13 cellular contexts compared by ENCODE assay signal in the genomic region with DNA sequence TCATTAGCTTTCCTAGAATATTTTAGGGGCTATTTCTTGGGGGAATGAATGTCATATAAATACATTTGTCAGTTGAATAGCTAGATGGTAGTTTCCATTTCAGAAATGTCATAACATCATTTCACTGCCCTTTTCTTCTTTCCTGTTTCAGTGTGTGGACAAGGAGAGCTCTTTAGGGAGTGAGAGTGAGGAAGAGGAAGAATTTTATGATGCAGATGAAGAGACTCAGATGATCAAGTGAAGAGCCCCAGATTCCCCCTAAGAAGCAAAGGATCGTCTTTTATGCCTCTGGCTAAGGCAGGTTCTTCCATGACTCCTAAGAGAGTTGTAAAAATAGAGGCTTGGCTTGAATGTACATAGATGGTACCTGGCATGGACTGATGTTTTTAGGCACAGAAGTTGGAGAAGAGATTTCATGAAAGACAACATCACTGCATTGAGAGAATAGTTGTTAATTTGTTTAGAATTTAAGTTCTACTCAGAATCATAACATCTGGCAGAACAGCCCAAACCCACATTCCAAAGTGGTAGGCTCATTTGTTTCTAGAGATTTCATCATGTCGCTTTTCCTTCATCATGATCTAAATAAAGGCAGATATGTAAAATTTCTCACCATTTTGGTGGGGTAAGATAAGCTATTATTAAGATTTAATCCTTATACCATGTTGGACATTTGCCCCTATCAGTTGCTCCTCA. TPM values are rescaled to one million over a fixed set of nuclear protein-coding genes. Genes with fewer than 3 reads are reported as not detected.
A peak's percentile ranks its signal among the peaks of the same experiment; 100 is the strongest.
DNase-seq lines count a peak whose midpoint lies in the region; ATAC-seq and TF ChIP-seq lines count a peak whose summit lies in the region.
"Had no signal": no experiment of that assay in that cellular context is flagged by ENCODE, and none has a peak within 500 bp of the region (broad histone marks: within the 10 kb centered on the region; RNA-seq: fewer than 3 reads in every experiment).

No MANE protein-coding gene starts in this region.

- H3K4me1 ChIP-seq in tibial artery (peaks cover 0 to 35% (median 7%) of the 10 kb centered on the region in 4 donors), BE2C (no peaks in the 10 kb centered on the region)

- H3K36me3 ChIP-seq in tibial artery (peaks cover 0 to 11% (median 5%) of the 10 kb centered on the region in 3 donors), BE2C (no peaks in the 10 kb centered on the region)

- TF ChIP-seq CTCF in tibial artery (IDR thresholded peaks at IDR 0.05) (no peak), BE2C (IDR thresholded peaks at IDR 0.05; ENCODE audit: low read depth, low read length) (no peak)

- H3K4me3 ChIP-seq in tibial artery = no peak overlapping the region
- H3K4me3 ChIP-seq in BE2C (ENCODE audit: low read depth, low read length) = no peak overlapping the region

- no peaks in the 10 kb centered on the region for H3K9me3 Mint-ChIP-seq in T-cell
- H3K9me3 Mint-ChIP-seq: activated B cell treated with CpG ODN at 0.5 μM for 24 hours had no signal

- intact Hi-C loops in left ventricle myocardium superior (cut with micrococcal nuclease) = no loop called here
- intact Hi-C loops in tibial artery (cut with DNase I; ENCODE audit: low total_unique reads) = no loop called here

- H3K36me3 Mint-ChIP-seq in T-cell = peaks cover 3% of the 10 kb centered on the region

- H3K9me3 ChIP-seq in tibial artery (no peaks in the 10 kb centered on the region), BE2C (no peaks in the 10 kb centered on the region)

- H3K4me3 Mint-ChIP-seq in T-cell = no peak overlapping the region
- H3K4me3 Mint-ChIP-seq: activated B cell treated with CpG ODN at 0.5 μM for 24 hours had no signal

- H3K4me1 Mint-ChIP-seq in T-cell = no peaks in the 10 kb centered on the region
- H3K4me1 Mint-ChIP-seq: activated B cell treated with CpG ODN at 0.5 μM for 24 hours had no signal

- POLR2A ChIA-PET in T-cell (lab: Charles Lee) = no interaction called here

- peak; percentile 87 for DNase-seq in HCEC 1CT
- peak; percentile 9 for DNase-seq in astrocyte of the hippocampus (ENCODE audit: low read depth, low spot score)
- DNase-seq in left ventricle myocardium superior = no peak
- DNase-seq in tibial artery = no peak
- no peak for DNase-seq in T-cell
- no peak for DNase-seq in BE2C
- no peak for DNase-seq in activated effector memory CD4-positive, alpha-beta T cell treated with anti-CD3 and anti-CD28 coated beads, Interleukin-2, amount 50 U/mL, for 16 hours
- DNase-seq in kidney glomerular epithelial cell (lab: John Stamatoyannopoulos, UW) = no peak
- DNase-seq: activated B cell treated with CpG ODN at 0.5 μM for 24 hours; dermis blood vessel endothelial cell; DND-41; RPMI8226; stimulated activated CD4-positive, alpha-beta T cell treated with anti-CD3 and anti-CD28 coated beads, Interleukin-12 subunit alpha, Interleukin-12 subunit beta, amount 100 ng/mL, for 4 hours had no signal

- ATAC-seq in left ventricle myocardium superior = peak; percentile 72
- no peak for ATAC-seq in T-cell (replicated peaks in 1 of 4)

- peaks cover 13 to 34% of the 10 kb centered on the region in 2 donors for H3K27me3 Mint-ChIP-seq in T-cell
- H3K27me3 Mint-ChIP-seq: activated B cell treated with CpG ODN at 0.5 μM for 24 hours had no signal

- H3K27ac ChIP-seq in tibial artery = peak overlapping the region; percentile 62 to 78

- CTCF ChIA-PET in T-cell (lab: Charles Lee) = interaction anchor here in 1 of 2 donors (0.7 kb wide), 1 partner anchor 666 kb away, joined by 3 read pairs; no protein-coding TSS in a partner anchor

- no peaks in the 10 kb centered on the region for H3K27me3 ChIP-seq in tibial artery
- H3K27me3 ChIP-seq in BE2C = peaks cover 8% of the 10 kb centered on the region; the same call in 1 of the 2 replicates

- H3K27ac Mint-ChIP-seq in T-cell = no peak overlapping the region
- H3K27ac Mint-ChIP-seq: activated B cell treated with CpG ODN at 0.5 μM for 24 hours had no signal

RNA-seq across cellular contexts. Expression of a gene that starts 44.2 kb away (rescaled TPM):
- total RNA-seq in left ventricle myocardium superior (not detected), T-cell (not detected)
- polyA plus RNA-seq in BE2C (2012; ENCODE audit: insufficient read depth, insufficient read length, low read depth) = not detected
- total RNA-seq: activated B cell treated with CpG ODN at 0.5 μM for 24 hours had no signal

Comparison
In these comparisons a context has a peak if more than half of its experiments do, and no peak if none do; other contexts are left out.
1. DNase-seq: peak in HCEC 1CT (single experiment) and astrocyte of the hippocampus (single experiment); none in left ventricle myocardium superior (single experiment), tibial artery (0 of 2), T-cell (0 of 34), BE2C (single experiment), activated effector memory CD4-positive, alpha-beta T cell treated with anti-CD3 and anti-CD28 coated beads, Interleukin-2, amount 50 U/mL, for 16 hours (single experiment) and kidney glomerular epithelial cell (single experiment).